ENCODE assay signal across 8 cellular contexts in genomic region chr1:161382214-161383019, GRCh38.
DNase-seq lines count a peak whose midpoint lies in the region; ATAC-seq, FAIRE-seq and TF ChIP-seq lines count a peak whose summit lies in the region.

No MANE protein-coding gene starts in this region.

- in situ Hi-C loops in brain microvascular endothelial cell (cut with HindIII; ENCODE audit: low pct_ligation_motif_present, low sequenced_read_pairs): loop anchor here (25.0 kb wide), 1 partner anchor 170 kb away; the partner anchor contains the start of genes APOA2, FCER1G and NDUFS2

- no peaks in the 10 kb centered on the region for H3K27me3 ChIP-seq in brain microvascular endothelial cell (replicated peaks)

- H3K27ac ChIP-seq in brain microvascular endothelial cell: peak overlapping the region; percentile 82

- TF ChIP-seq CTCF in brain microvascular endothelial cell (IDR thresholded peaks at IDR 0.05; ENCODE audit: low read depth, low read length, missing control alignments): peak; percentile 37

- no peaks in the 10 kb centered on the region for H3K36me3 ChIP-seq in brain microvascular endothelial cell (replicated peaks)

- ATAC-seq in HG03460 (IDR thresholded peaks at IDR 0.05; ENCODE audit: unreplicated experiment) (peak; percentile 57), GM18517 (IDR thresholded peaks at IDR 0.05; ENCODE audit: unreplicated experiment) (no peak), HG02973 (IDR thresholded peaks at IDR 0.05; ENCODE audit: unreplicated experiment) (no peak)
- ATAC-seq in stimulated activated naive CD8-positive, alpha-beta T cell treated with anti-CD3 and anti-CD28 coated beads, Interleukin-15, Interleukin-2, amounts not matched to agents 100 U/mL and 50 U/mL, for 24 hours: peak; percentile 75

- DNase-seq in DMS 273 treated with DMSO at 0.1 percent for 48 hours (lab: John Stamatoyannopoulos, UW) (peak; percentile 56), NCI-H748 (lab: John Stamatoyannopoulos, UW; ENCODE audit: unreplicated experiment) (peak; percentile 55), brain microvascular endothelial cell (peak; percentile 79)
- DNase-seq in stimulated activated naive CD8-positive, alpha-beta T cell treated with anti-CD3 and anti-CD28 coated beads, Interleukin-15, Interleukin-2, amounts not matched to agents 100 U/mL and 50 U/mL, for 24 hours: no peak

- peak overlapping the region; percentile 10 for H3K4me3 ChIP-seq in brain microvascular endothelial cell (ENCODE audit: low read depth, low read length)

- FAIRE-seq in islet of Langerhans (lab: Jason Lieb, UNC): peak; percentile 98

Comparison
In these comparisons a context has a peak if more than half of its experiments do, and no peak if none do; other contexts are left out.
1. ATAC-seq: peak in HG03460 (single experiment) and stimulated activated naive CD8-positive, alpha-beta T cell treated with anti-CD3 and anti-CD28 coated beads, Interleukin-15, Interleukin-2, amounts not matched to agents 100 U/mL and 50 U/mL, for 24 hours (single experiment); none in GM18517 (single experiment) and HG02973 (single experiment).